29 cellular contexts compared by ENCODE assay signal in the genomic region with DNA sequence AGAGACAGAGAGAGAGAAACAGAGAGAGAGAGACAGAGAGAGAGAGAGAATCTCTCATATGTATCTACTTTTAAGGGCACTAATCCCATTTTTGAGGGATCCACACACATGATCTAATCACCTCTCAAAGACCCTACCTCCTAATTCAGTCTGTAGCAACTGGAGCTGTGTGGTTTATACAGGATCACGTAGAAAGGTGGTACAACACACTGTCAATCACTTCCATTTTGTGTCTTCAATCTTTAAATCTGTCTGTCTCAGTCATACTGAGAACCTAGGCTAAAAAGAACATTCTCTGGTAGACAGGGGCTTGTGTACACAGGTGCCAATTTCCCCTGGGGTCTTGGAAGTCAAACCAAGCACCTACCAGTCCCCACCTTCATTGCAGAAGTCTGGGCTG.
"Had no signal": no experiment of that assay in that cellular context is flagged by ENCODE, and none has a peak within 500 bp of the region (broad histone marks: within the 10 kb centered on the region; RNA-seq: fewer than 3 reads in every experiment).

No MANE protein-coding gene starts in this region.

- H3K36me3 Mint-ChIP-seq: naive thymus-derived CD4-positive, alpha-beta T cell; natural killer cell treated with Interleukin-12 subunit alpha and Interleukin-12 subunit beta and Interleukin-15 and Interleukin-18, amount 100 ng/mL, for 72 hours; stimulated activated effector memory CD8-positive, alpha-beta T cell treated with anti-CD3 and anti-CD28 coated beads, Interleukin-12 subunit alpha, Interleukin-12 subunit beta, amount 100 ng/mL, for 72 hours; stimulated activated naive B cell treated with anti-CD40 and anti-IgM and Interleukin-4, amounts not matched to agents 10 μg/mL and 1 μg/mL and 100 μg/mL, for 72 hours had no signal

- ATAC-seq: naive thymus-derived CD4-positive, alpha-beta T cell; natural killer cell treated with Interleukin-12 subunit alpha and Interleukin-12 subunit beta and Interleukin-15 and Interleukin-18, amount 100 ng/mL, for 72 hours; psoas muscle; right cardiac atrium; right lobe of liver; stimulated activated effector memory CD8-positive, alpha-beta T cell treated with anti-CD3 and anti-CD28 coated beads, Interleukin-12 subunit alpha, Interleukin-12 subunit beta, amount 100 ng/mL, for 72 hours; stimulated activated naive B cell treated with anti-CD40 and anti-IgM and Interleukin-4, amounts not matched to agents 10 μg/mL and 1 μg/mL and 100 μg/mL, for 72 hours had no signal

- H3K79me2 ChIP-seq: parathyroid adenoma had no signal

- H3K9ac ChIP-seq: parathyroid adenoma had no signal

- H3K27ac ChIP-seq: ovary, parathyroid adenoma, psoas muscle, right lobe of liver, sigmoid colon, stomach, thoracic aorta, thyroid gland, tibial nerve, upper lobe of left lung, vagina had no signal

- H3K27me3 ChIP-seq: ovary, right lobe of liver, sigmoid colon, stomach, thyroid gland, tibial nerve, upper lobe of left lung, vagina had no signal

- DNase-seq: naive thymus-derived CD4-positive, alpha-beta T cell; nephron progenitor cell; occipital lobe; ovary; posterior cingulate gyrus; psoas muscle; right cardiac atrium; right lobe of liver; sigmoid colon; small intestine; stimulated activated CD4-positive, alpha-beta T cell treated with anti-CD3 and anti-CD28 coated beads, Interleukin-15, amount 100 ng/mL, for 24 hours; stimulated activated CD4-positive, alpha-beta T cell treated with anti-CD3 and anti-CD28 coated beads, Interleukin-2, amount 100 ng/mL, for 24 hours; stimulated activated CD4-positive, alpha-beta T cell treated with anti-CD3 and anti-CD28 coated beads, Interleukin-2, amount 100 ng/mL, for 48 hours; stimulated activated CD4-positive, alpha-beta T cell treated with anti-CD3 and anti-CD28 coated beads, Interleukin-4, amount 100 ng/mL, for 24 hours; stimulated activated naive B cell treated with anti-CD40 and anti-IgM and Interleukin-4, amounts not matched to agents 10 μg/mL and 1 μg/mL and 100 μg/mL, for 72 hours; stimulated activated naive CD4-positive, alpha-beta T cell treated with Interleukin-2 at 50 U/mL for 16 hours; stomach; thyroid gland; upper lobe of left lung had no signal

- H2AFZ ChIP-seq: parathyroid adenoma had no signal

- H3K9me3 Mint-ChIP-seq: stimulated activated naive CD8-positive, alpha-beta T cell treated with anti-CD3 and anti-CD28 coated beads, Interleukin-15, Interleukin-2, amounts not matched to agents 100 ng/mL and 50 ng/mL, for 24 hours had no signal

- H3K27me3 Mint-ChIP-seq: naive thymus-derived CD4-positive, alpha-beta T cell; natural killer cell treated with Interleukin-12 subunit alpha and Interleukin-12 subunit beta and Interleukin-15 and Interleukin-18, amount 100 ng/mL, for 72 hours; progenitor cell of endocrine pancreas; stimulated activated naive B cell treated with anti-CD40 and anti-IgM and Interleukin-4, amounts not matched to agents 10 μg/mL and 1 μg/mL and 100 μg/mL, for 72 hours; stimulated activated naive CD8-positive, alpha-beta T cell treated with anti-CD3 and anti-CD28 coated beads, Interleukin-15, Interleukin-2, amounts not matched to agents 100 ng/mL and 50 ng/mL, for 24 hours had no signal

- H3K27ac Mint-ChIP-seq: naive thymus-derived CD4-positive, alpha-beta T cell; natural killer cell treated with Interleukin-12 subunit alpha and Interleukin-12 subunit beta and Interleukin-15 and Interleukin-18, amount 100 ng/mL, for 72 hours; nephron progenitor cell; progenitor cell of endocrine pancreas; stimulated activated effector memory CD8-positive, alpha-beta T cell treated with anti-CD3 and anti-CD28 coated beads, Interleukin-12 subunit alpha, Interleukin-12 subunit beta, amount 100 ng/mL, for 72 hours; stimulated activated naive B cell treated with anti-CD40 and anti-IgM and Interleukin-4, amounts not matched to agents 10 μg/mL and 1 μg/mL and 100 μg/mL, for 72 hours; stimulated activated naive CD8-positive, alpha-beta T cell treated with anti-CD3 and anti-CD28 coated beads, Interleukin-15, Interleukin-2, amounts not matched to agents 100 ng/mL and 50 ng/mL, for 24 hours had no signal

- H3K4me1 ChIP-seq: parathyroid adenoma, psoas muscle, right lobe of liver, sigmoid colon, stomach, thyroid gland, upper lobe of left lung, vagina had no signal

- H3K36me3 ChIP-seq: ovary, right lobe of liver, sigmoid colon, stomach, thoracic aorta, thyroid gland, tibial nerve, upper lobe of left lung, vagina had no signal

- FAIRE-seq: small intestine, urothelium cell line had no signal

- H3K4me3 Mint-ChIP-seq: naive thymus-derived CD4-positive, alpha-beta T cell; natural killer cell treated with Interleukin-12 subunit alpha and Interleukin-12 subunit beta and Interleukin-15 and Interleukin-18, amount 100 ng/mL, for 72 hours; nephron progenitor cell; neural crest cell; stimulated activated effector memory CD8-positive, alpha-beta T cell treated with anti-CD3 and anti-CD28 coated beads, Interleukin-12 subunit alpha, Interleukin-12 subunit beta, amount 100 ng/mL, for 72 hours; stimulated activated naive B cell treated with anti-CD40 and anti-IgM and Interleukin-4, amounts not matched to agents 10 μg/mL and 1 μg/mL and 100 μg/mL, for 72 hours; stimulated activated naive CD8-positive, alpha-beta T cell treated with anti-CD3 and anti-CD28 coated beads, Interleukin-15, Interleukin-2, amounts not matched to agents 100 ng/mL and 50 ng/mL, for 24 hours had no signal

- H3K4me3 ChIP-seq: ovary, psoas muscle, right lobe of liver, sigmoid colon, stomach, thoracic aorta, thyroid gland, tibial nerve, upper lobe of left lung, vagina had no signal

- H3K9me3 ChIP-seq: ovary, psoas muscle, right lobe of liver, sigmoid colon, stomach, thoracic aorta, thyroid gland, tibial nerve, upper lobe of left lung, vagina had no signal

- H3K4me1 Mint-ChIP-seq: naive thymus-derived CD4-positive, alpha-beta T cell; neural crest cell; stimulated activated effector memory CD8-positive, alpha-beta T cell treated with anti-CD3 and anti-CD28 coated beads, Interleukin-12 subunit alpha, Interleukin-12 subunit beta, amount 100 ng/mL, for 72 hours; stimulated activated naive B cell treated with anti-CD40 and anti-IgM and Interleukin-4, amounts not matched to agents 10 μg/mL and 1 μg/mL and 100 μg/mL, for 72 hours had no signal
